Comparison of ENCODE assay signal across 1 cellular context in the genomic region with DNA sequence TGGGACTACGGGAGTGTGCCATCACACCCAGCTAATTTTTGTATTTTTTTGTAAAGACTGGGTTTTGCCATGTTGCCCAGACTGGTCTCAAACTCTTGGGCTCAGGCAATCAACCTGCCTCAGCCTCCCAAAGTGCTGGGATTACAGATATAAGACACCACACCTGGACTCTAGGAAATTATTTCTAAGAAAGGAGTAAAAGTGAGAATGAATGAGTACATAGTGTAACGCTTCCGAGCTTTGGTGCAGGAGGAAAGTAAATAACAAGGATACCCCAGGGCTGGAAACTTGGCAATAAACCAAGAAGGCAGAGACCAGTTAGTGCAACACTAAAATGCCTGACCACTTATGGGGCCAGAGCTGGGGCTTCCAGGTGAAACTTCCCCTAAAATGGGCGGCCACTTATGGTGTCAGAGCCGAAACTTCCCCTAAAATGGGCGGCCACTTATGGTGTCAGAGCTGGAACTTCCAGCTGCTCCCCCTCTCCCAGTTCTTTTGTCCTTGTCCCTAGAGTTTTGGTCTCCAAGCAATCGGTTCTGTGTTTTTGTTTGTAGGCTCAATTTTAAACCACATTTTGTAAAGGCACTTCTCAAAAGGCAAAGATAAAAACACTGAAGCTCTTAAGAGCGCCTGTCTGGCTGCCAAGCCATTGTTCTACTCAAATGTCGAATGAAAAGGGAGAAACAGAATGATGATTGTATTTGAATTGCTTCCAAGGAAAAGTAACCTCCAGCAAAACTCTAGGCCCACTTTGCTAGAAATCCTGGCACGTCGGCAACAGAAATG.
TF ChIP-seq lines count a peak whose summit lies in the region.

No MANE protein-coding gene starts in this region.

TF ChIP-seq in IMR-90, 13 proteins besides CTCF, POLR2A, EP300 and RAD21 (continued from another document):
- TF ChIP-seq, protein P1, sequence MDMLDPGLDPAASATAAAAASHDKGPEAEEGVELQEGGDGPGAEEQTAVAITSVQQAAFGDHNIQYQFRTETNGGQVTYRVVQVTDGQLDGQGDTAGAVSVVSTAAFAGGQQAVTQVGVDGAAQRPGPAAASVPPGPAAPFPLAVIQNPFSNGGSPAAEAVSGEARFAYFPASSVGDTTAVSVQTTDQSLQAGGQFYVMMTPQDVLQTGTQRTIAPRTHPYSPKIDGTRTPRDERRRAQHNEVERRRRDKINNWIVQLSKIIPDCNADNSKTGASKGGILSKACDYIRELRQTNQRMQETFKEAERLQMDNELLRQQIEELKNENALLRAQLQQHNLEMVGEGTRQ (IDR thresholded peaks at IDR 0.05; ENCODE audit: low read depth, low read length) = no peak
- TF ChIP-seq, protein P2, sequence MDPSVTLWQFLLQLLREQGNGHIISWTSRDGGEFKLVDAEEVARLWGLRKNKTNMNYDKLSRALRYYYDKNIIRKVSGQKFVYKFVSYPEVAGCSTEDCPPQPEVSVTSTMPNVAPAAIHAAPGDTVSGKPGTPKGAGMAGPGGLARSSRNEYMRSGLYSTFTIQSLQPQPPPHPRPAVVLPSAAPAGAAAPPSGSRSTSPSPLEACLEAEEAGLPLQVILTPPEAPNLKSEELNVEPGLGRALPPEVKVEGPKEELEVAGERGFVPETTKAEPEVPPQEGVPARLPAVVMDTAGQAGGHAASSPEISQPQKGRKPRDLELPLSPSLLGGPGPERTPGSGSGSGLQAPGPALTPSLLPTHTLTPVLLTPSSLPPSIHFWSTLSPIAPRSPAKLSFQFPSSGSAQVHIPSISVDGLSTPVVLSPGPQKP (IDR thresholded peaks at IDR 0.05; ENCODE audit: borderline replicate concordance, low read depth, low read length) = no peak
- TF ChIP-seq MAZ (IDR thresholded peaks at IDR 0.05; ENCODE audit: borderline replicate concordance, low read depth, low read length) (no peak), CHD1 (IDR thresholded peaks at IDR 0.05; ENCODE audit: low read depth, low read length) (no peak), SMC3 (IDR thresholded peaks at IDR 0.05; ENCODE audit: low read depth, low read length) (no peak), RFX5 (IDR thresholded peaks at IDR 0.05; ENCODE audit: low read depth, low read length) (no peak), FOS (IDR thresholded peaks at IDR 0.05; ENCODE audit: low read depth, low read length) (no peak), CEBPB (IDR thresholded peaks at IDR 0.05; ENCODE audit: low read depth, low read length) (no peak)
